ENCODE assay signal across 8 cellular contexts in the genomic region with DNA sequence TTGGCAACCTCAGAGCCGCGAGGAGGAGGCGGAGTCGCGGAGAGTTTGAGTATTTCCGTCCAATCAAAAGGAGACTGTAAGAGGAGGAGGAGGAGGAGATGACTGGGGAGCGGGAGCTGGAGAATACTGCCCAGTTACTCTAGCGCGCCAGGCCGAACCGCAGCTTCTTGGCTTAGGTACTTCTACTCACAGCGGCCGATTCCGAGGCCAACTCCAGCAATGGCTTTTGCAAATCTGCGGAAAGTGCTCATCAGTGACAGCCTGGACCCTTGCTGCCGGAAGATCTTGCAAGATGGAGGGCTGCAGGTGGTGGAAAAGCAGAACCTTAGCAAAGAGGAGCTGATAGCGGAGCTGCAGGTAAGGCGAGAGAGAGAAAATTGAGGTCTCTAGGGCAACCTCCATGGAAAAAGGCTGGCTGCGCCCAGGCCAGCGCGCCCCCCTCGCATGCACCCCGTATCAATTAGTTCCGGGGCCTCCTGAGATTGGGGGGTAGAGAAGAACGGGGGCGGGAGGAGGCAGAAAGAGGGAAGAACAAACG. TPM values are rescaled to one million over a fixed set of nuclear protein-coding genes. Genes with fewer than 3 reads are reported as not detected.
DNase-seq lines count a peak whose midpoint lies in the region; ATAC-seq, FAIRE-seq and TF ChIP-seq lines count a peak whose summit lies in the region.

A gene (plus strand): TSS at position 131 of the 538 bp plus-strand sequence. CDS start 89 bp downstream, at position 220.

- TF ChIP-seq EP300 in A549 (IDR thresholded peaks at IDR 0.05), result no peak

- H3K27me3 ChIP-seq in esophagus (ENCODE audit: control insufficient read depth in 1 of 2, insufficient read depth in 2 of 2, low read length in 2 of 2), result no peaks in the 10 kb centered on the region
- H3K27me3 ChIP-seq in muscle layer of colon (ENCODE audit: control insufficient read depth in 1 of 2, insufficient read depth in 2 of 2, low read length in 2 of 2), result no peaks in the 10 kb centered on the region

- CTCF ChIA-PET in A549 (lab: Yijun Ruan, JAX), result interaction anchor here (0.9 to 1.6 kb wide), 3 partner anchors 32 to 100 kb away, joined by 3 to 7 read pairs (median 3); no protein-coding TSS in a partner anchor

- peak within 1 kb of the TSS; percentile 46 for H3K9ac ChIP-seq in muscle layer of colon (ENCODE audit: low read length)

- peak within 1 kb of the TSS; percentile 99 for H3K4me2 ChIP-seq in A549

- H3K9me3 ChIP-seq in A549 (no peaks in the 10 kb centered on the region), esophagus (ENCODE audit: control insufficient read depth in 2 of 2, insufficient read depth in 1 of 2, low read depth in 1 of 2, low read length in 1 of 2) (no peaks in the 10 kb centered on the region), muscle layer of colon (ENCODE audit: low read length) (no peaks in the 10 kb centered on the region)

- DNase-seq in A549 (ENCODE audit: low read depth in 1 of 2, low spot score in 1 of 2), result peak; percentile 76 to 82
- DNase-seq in NCI-H510A treated with DMSO at 0.1 percent for 48 hours (lab: John Stamatoyannopoulos, UW), result peak; percentile 94
- peak; percentile 15 for DNase-seq in activated CD8-positive, alpha-beta memory T cell treated with anti-CD3 and anti-CD28 coated beads, Interleukin-2, amount 50 U/mL, for 24 hours (ENCODE audit: extremely low read depth)
- DNase-seq in stimulated activated naive CD4-positive, alpha-beta T cell (lab: John Stamatoyannopoulos, UW), result peak in 4 of 6 experiments; percentile 12 to 43 (median 17)

- POLR2A ChIA-PET in A549 (lab: Yijun Ruan, JAX), result interaction anchor here (0.6 to 1.4 kb wide), 6 partner anchors 11 to 464 kb away, joined by 4 to 5 read pairs (median 4); a partner anchor contains a TSS

- TF ChIP-seq CTCF in A549 (IDR thresholded peaks at IDR 0.05), result no peak

- H3K4me3 ChIP-seq in A549 (peak within 1 kb of the TSS; percentile 95), esophagus (ENCODE audit: low read depth in 1 of 2, low read length in 2 of 2) (peak within 1 kb of the TSS; percentile 58 to 86), muscle layer of colon (ENCODE audit: low read depth in 1 of 2, low read length in 2 of 2) (peak within 1 kb of the TSS; percentile 75 to 93)

- TF ChIP-seq POLR2A in A549 (IDR thresholded peaks at IDR 0.05; ENCODE audit: low read length) (no peak), GM18505 (IDR thresholded peaks at IDR 0.05; ENCODE audit: borderline replicate concordance, extremely low read depth, insufficient read depth, insufficient read length) (peak; percentile 49)

- peak; percentile 93 to 94 for ATAC-seq in A549
- ATAC-seq in GM18505 (IDR thresholded peaks at IDR 0.05; ENCODE audit: unreplicated experiment), result peak; percentile 72
- ATAC-seq in HG03159 (IDR thresholded peaks at IDR 0.05; ENCODE audit: unreplicated experiment), result peak; percentile 59

- H3K36me3 ChIP-seq in esophagus (ENCODE audit: control insufficient read depth in 2 of 2, insufficient read depth in 2 of 2, low read length in 1 of 2), result no peaks in the 10 kb centered on the region
- no peaks in the 10 kb centered on the region for H3K36me3 ChIP-seq in muscle layer of colon (ENCODE audit: insufficient read depth, low read length)

- H3K27ac ChIP-seq in A549, result peak within 1 kb of the TSS; percentile 95 to 99
- peak within 1 kb of the TSS; percentile 63 to 82 for H3K27ac ChIP-seq in esophagus (ENCODE audit: low read depth in 2 of 2, low read length in 1 of 2)
- peak within 1 kb of the TSS; percentile 80 for H3K27ac ChIP-seq in muscle layer of colon (ENCODE audit: low read depth, low read length)

- peaks cover 23% of the 10 kb centered on the region for H3K4me1 ChIP-seq in A549
- peaks cover 5 to 13% of the 10 kb centered on the region in 2 donors for H3K4me1 ChIP-seq in esophagus (ENCODE audit: control insufficient read depth in 2 of 2, insufficient read depth in 2 of 2, low read length in 1 of 2)
- peaks cover 28% of the 10 kb centered on the region for H3K4me1 ChIP-seq in muscle layer of colon (ENCODE audit: insufficient read depth, low read length)

- no peak for TF ChIP-seq RAD21 in A549 (conservative IDR thresholded peaks at IDR 0.05 in 1 of 2, IDR thresholded peaks at IDR 0.05 in 1 of 2)

- WGBS in A549 (ENCODE audit: missing lambda C conversion rate), result under 1% methylated on average over 21 of the region's 27 CpGs
- 1% methylated on average over 27 of the region's 27 CpGs for WGBS in esophagus, 2 donors

- no peak for FAIRE-seq in A549 (lab: Jason Lieb, UNC)

TF ChIP-seq in A549, 52 proteins besides CTCF, POLR2A, EP300 and RAD21 (continues in another document):
- TF ChIP-seq HOXB5 (CRISPR knock-in tag; IDR thresholded peaks at IDR 0.05) (no peak), JUN (IDR thresholded peaks at IDR 0.05) (peak in 1 of 2 experiments; percentile 20; a peak in 4 of 5 replicates), ZNF302 (CRISPR knock-in tag; IDR thresholded peaks at IDR 0.05) (no peak), HOXB13 (CRISPR knock-in tag; IDR thresholded peaks at IDR 0.05; ENCODE audit: low read depth) (no peak), MAFK (IDR thresholded peaks at IDR 0.05; ENCODE audit: partially characterized antibody) (no peak), SREBF2 (IDR thresholded peaks at IDR 0.05) (no peak), NR3C1 (IDR thresholded peaks at IDR 0.05) (no peak), HDAC2 (IDR thresholded peaks at IDR 0.05) (no peak), CEBPB (IDR thresholded peaks at IDR 0.05) (peak in 1 of 2 experiments; percentile 17; a peak in 1 of 4 replicates), BHLHE40 (IDR thresholded peaks at IDR 0.05; ENCODE audit: low read depth, low read length) (no peak), ZC3H11A (IDR thresholded peaks at IDR 0.05) (no peak)
- TF ChIP-seq, protein P1, sequence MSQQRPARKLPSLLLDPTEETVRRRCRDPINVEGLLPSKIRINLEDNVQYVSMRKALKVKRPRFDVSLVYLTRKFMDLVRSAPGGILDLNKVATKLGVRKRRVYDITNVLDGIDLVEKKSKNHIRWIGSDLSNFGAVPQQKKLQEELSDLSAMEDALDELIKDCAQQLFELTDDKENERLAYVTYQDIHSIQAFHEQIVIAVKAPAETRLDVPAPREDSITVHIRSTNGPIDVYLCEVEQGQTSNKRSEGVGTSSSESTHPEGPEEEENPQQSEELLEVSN (IDR thresholded peaks at IDR 0.05; ENCODE audit: borderline replicate concordance, low read depth), result no peak
- TF ChIP-seq, protein P2, sequence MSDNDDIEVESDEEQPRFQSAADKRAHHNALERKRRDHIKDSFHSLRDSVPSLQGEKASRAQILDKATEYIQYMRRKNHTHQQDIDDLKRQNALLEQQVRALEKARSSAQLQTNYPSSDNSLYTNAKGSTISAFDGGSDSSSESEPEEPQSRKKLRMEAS (IDR thresholded peaks at IDR 0.05), result 0 out of 2 replicates have a peak, but pooled peaks have one; percentile 3
- TF ChIP-seq, protein P3, sequence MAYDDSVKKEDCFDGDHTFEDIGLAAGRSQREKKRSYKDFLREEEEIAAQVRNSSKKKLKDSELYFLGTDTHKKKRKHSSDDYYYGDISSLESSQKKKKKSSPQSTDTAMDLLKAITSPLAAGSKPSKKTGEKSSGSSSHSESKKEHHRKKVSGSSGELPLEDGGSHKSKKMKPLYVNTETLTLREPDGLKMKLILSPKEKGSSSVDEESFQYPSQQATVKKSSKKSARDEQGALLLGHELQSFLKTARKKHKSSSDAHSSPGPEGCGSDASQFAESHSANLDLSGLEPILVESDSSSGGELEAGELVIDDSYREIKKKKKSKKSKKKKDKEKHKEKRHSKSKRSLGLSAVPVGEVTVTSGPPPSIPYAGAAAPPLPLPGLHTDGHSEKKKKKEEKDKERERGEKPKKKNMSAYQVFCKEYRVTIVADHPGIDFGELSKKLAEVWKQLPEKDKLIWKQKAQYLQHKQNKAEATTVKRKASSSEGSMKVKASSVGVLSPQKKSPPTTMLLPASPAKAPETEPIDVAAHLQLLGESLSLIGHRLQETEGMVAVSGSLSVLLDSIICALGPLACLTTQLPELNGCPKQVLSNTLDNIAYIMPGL (CRISPR knock-in tag; IDR thresholded peaks at IDR 0.05; ENCODE audit: borderline replicate concordance), result no peak
- TF ChIP-seq, protein P4, sequence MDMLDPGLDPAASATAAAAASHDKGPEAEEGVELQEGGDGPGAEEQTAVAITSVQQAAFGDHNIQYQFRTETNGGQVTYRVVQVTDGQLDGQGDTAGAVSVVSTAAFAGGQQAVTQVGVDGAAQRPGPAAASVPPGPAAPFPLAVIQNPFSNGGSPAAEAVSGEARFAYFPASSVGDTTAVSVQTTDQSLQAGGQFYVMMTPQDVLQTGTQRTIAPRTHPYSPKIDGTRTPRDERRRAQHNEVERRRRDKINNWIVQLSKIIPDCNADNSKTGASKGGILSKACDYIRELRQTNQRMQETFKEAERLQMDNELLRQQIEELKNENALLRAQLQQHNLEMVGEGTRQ (IDR thresholded peaks at IDR 0.05), result no peak

RNA-seq across cellular contexts. Expression of the gene that starts here (rescaled TPM):
- polyA plus RNA-seq in A549 (2011; rRNA removed) (41.4 and 67.1 TPM in 2 replicates), A549 (2017; fragmentation: RNase III; extraction: RNeasy Plus Mini Kit Qiagen cat#74134 plus additional on column Dnase treatment) (65.6 to 69.7 TPM (median 67.9 TPM) in 3 replicates), esophagus (10 to 100 TPM; 24.3 to 68.7 TPM)
- polyA plus RNA-seq in A549 (2012; cell fraction: cytosol; rRNA removed), result 47.7 and 51.0 TPM in 2 replicates
- polyA plus RNA-seq in A549 (2012; cell fraction: nucleus; rRNA removed), result 90.0 and 98.0 TPM in 2 replicates
- polyA minus RNA-seq in A549 (2011; rRNA and poly(A)+ RNA removed), result 87.8 and 93.8 TPM in 2 replicates

Comparison
In these comparisons a context has a peak if more than half of its experiments do, and no peak if none do; other contexts are left out.
1. Peak in every context shown above with its lines: DNase-seq, ATAC-seq, H3K4me3 ChIP-seq and H3K27ac ChIP-seq.
2. DNase-seq: peak in every context shown above with its lines; median percentile 94 in NCI-H510A treated with DMSO at 0.1 percent for 48 hours; 79 in A549; 17 in stimulated activated naive CD4-positive, alpha-beta T cell; 15 in activated CD8-positive, alpha-beta memory T cell treated with anti-CD3 and anti-CD28 coated beads, Interleukin-2, amount 50 U/mL, for 24 hours.